8 cellular contexts compared by ENCODE assay signal in genomic region chr12:39372929-39373328, GRCh38.
DNase-seq lines count a peak whose midpoint lies in the region; ATAC-seq and TF ChIP-seq lines count a peak whose summit lies in the region.

No MANE protein-coding gene starts in this region.

- H3K9me3 Mint-ChIP-seq in activated B cell treated with CpG ODN at 0.5 μM for 24 hours (no peaks in the 10 kb centered on the region), neural progenitor cell (no peaks in the 10 kb centered on the region)

- H3K36me3 ChIP-seq in neural progenitor cell: no peaks in the 10 kb centered on the region

- H3F3A ChIP-seq in neural progenitor cell (ENCODE audit: low read depth): no peaks in the 10 kb centered on the region

- no peak overlapping the region for H3K27ac ChIP-seq in neural progenitor cell

- DNase-seq in DMS53 treated with DMSO at 0.1 percent for 48 hours (lab: John Stamatoyannopoulos, UW; ENCODE audit: unreplicated experiment) (peak; percentile 36), activated B cell treated with CpG ODN at 0.5 μM for 24 hours (no peak), NCI-H1694 treated with DMSO at 0.1 percent for 48 hours (lab: John Stamatoyannopoulos, UW) (no peak), neural progenitor cell (ENCODE audit: low spot score) (no peak), NCI-H2196 (lab: John Stamatoyannopoulos, UW; ENCODE audit: unreplicated experiment) (no peak)
- no peak for DNase-seq in stimulated activated CD4-positive, alpha-beta T cell treated with anti-CD3 and anti-CD28 coated beads, Interleukin-2, amount 100 ng/mL, for 24 hours

- intact Hi-C loops in activated B cell treated with CpG ODN at 0.5 μM for 24 hours (cut with micrococcal nuclease): loop anchor here (5.0 kb wide), 1 partner anchor 69 kb away; the partner anchor contains the start of gene KIF21A

- ATAC-seq in GM19438 (IDR thresholded peaks at IDR 0.05; ENCODE audit: low read depth, unreplicated experiment): peak; percentile 78
- ATAC-seq in HG03175 (IDR thresholded peaks at IDR 0.05; ENCODE audit: unreplicated experiment): peak; percentile 92
- ATAC-seq in activated B cell treated with CpG ODN at 0.5 μM for 24 hours (ENCODE audit: low read depth): peak; percentile 34

- peaks cover 2% of the 10 kb centered on the region for H3K4me1 Mint-ChIP-seq in activated B cell treated with CpG ODN at 0.5 μM for 24 hours
- H3K4me1 Mint-ChIP-seq in neural progenitor cell: peaks cover 7% of the 10 kb centered on the region

- H2AFZ ChIP-seq in neural progenitor cell (replicated peaks): no peak overlapping the region

- no peak overlapping the region for H3K9ac ChIP-seq in neural progenitor cell

- CTCF ChIA-PET in activated B cell treated with CpG ODN at 0.5 μM for 24 hours (lab: Charles Lee): no interaction called here

- no peak overlapping the region for H3K4me2 ChIP-seq in neural progenitor cell

- no peaks in the 10 kb centered on the region for H3K79me2 ChIP-seq in neural progenitor cell (ENCODE audit: low read depth)

- TF ChIP-seq CTCF in activated B cell treated with CpG ODN at 0.5 μM for 24 hours (IDR thresholded peaks at IDR 0.05) (no peak), neural progenitor cell (IDR thresholded peaks at IDR 0.05) (no peak)

- no peaks in the 10 kb centered on the region for H3K36me3 Mint-ChIP-seq in activated B cell treated with CpG ODN at 0.5 μM for 24 hours (ENCODE audit: low read depth)
- peaks cover 20% of the 10 kb centered on the region for H3K36me3 Mint-ChIP-seq in neural progenitor cell

- no peaks in the 10 kb centered on the region for H3K27me3 ChIP-seq in neural progenitor cell

- POLR2A ChIA-PET in activated B cell treated with CpG ODN at 0.5 μM for 24 hours (lab: Charles Lee): interaction anchor here (1.1 kb wide), 1 partner anchor 70 kb away, joined by 3 read pairs; the partner anchor contains the start of gene KIF21A

- no peaks in the 10 kb centered on the region for H3K27me3 Mint-ChIP-seq in activated B cell treated with CpG ODN at 0.5 μM for 24 hours
- H3K27me3 Mint-ChIP-seq in neural progenitor cell (ENCODE audit: insufficient read depth, low read depth): no peaks in the 10 kb centered on the region

- no peak overlapping the region for H3K4me3 Mint-ChIP-seq in activated B cell treated with CpG ODN at 0.5 μM for 24 hours
- H3K4me3 Mint-ChIP-seq in neural progenitor cell: no peak overlapping the region

- no peaks in the 10 kb centered on the region for H3K9me3 ChIP-seq in neural progenitor cell (ENCODE audit: low read depth)

- H3K4me3 ChIP-seq in neural progenitor cell: no peak overlapping the region

- no peaks in the 10 kb centered on the region for H3K4me1 ChIP-seq in neural progenitor cell

- H3K27ac Mint-ChIP-seq in activated B cell treated with CpG ODN at 0.5 μM for 24 hours: no peak overlapping the region
- no peak overlapping the region for H3K27ac Mint-ChIP-seq in neural progenitor cell

- H4K20me1 ChIP-seq in neural progenitor cell (ENCODE audit: low read depth): no peaks in the 10 kb centered on the region

Comparison
In these comparisons a context has a peak if more than half of its experiments do, and no peak if none do; other contexts are left out.
1. ATAC-seq: peak in every context shown above with its lines; median percentile 92 in HG03175; 78 in GM19438; 34 in activated B cell treated with CpG ODN at 0.5 μM for 24 hours.